ENCODE assay signal across 22 cellular contexts in the genomic region with DNA sequence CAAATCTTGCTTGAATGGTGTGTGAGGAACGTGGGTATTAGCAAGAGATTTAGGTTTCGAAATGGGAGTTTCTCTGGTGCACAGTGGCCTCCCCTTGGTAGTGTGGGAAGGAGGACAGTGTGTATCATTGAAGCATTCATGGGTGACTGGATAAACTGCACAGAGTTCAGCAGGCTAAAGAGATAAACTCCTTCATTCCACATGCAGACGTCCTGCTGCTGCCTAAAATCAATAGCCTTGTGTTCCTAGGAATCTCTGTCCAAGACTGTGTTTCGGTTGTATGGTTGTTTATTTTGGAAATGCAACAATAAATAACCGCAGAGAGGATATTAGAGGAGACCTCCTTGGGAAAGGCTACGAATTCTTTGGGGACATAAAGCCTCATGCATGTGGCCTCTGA.
DNase-seq lines count a peak whose midpoint lies in the region; ATAC-seq and TF ChIP-seq lines count a peak whose summit lies in the region.
"Had no signal": no experiment of that assay in that cellular context is flagged by ENCODE, and none has a peak within 500 bp of the region (broad histone marks: within the 10 kb centered on the region; RNA-seq: fewer than 3 reads in every experiment).

No MANE protein-coding gene starts in this region.

- H3K4me3 Mint-ChIP-seq in activated CD8-positive, alpha-beta T cell treated with anti-CD3 and anti-CD28 coated beads for 36 hours: no peak overlapping the region
- H3K4me3 Mint-ChIP-seq: activated T-cell treated with anti-CD3 and anti-CD28 coated beads, Interleukin-2, amount 50 U/mL, for 24 hours; HFFc6 had no signal

- H3K9me3 Mint-ChIP-seq in activated CD8-positive, alpha-beta T cell treated with anti-CD3 and anti-CD28 coated beads for 36 hours: no peaks in the 10 kb centered on the region
- H3K9me3 Mint-ChIP-seq: activated T-cell treated with anti-CD3 and anti-CD28 coated beads, Interleukin-2, amount 50 U/mL, for 24 hours; HFFc6 had no signal

- DNase-seq in heart right ventricle (no peak), pons (ENCODE audit: low spot score) (peak; percentile 13)
- no peak for DNase-seq in activated CD8-positive, alpha-beta T cell treated with anti-CD3 and anti-CD28 coated beads for 36 hours
- DNase-seq: activated CD4-positive, alpha-beta T cell treated with anti-CD3 and anti-CD28 coated beads for 1 hour; activated naive CD4-positive, alpha-beta T cell; activated T-cell treated with anti-CD3 and anti-CD28 coated beads, Interleukin-2, amount 50 U/mL, for 24 hours; DMS53; dorsolateral prefrontal cortex; HFFc6; hypothalamus; islet precursor cell; NCI-H1417; NCI-H510A treated with DMSO at 0.1 percent for 48 hours; nucleus accumbens; stimulated activated CD8-positive, alpha-beta memory T cell treated with anti-CD3 and anti-CD28 coated beads, Interleukin-4, amount 100 ng/mL, for 48 hours; transverse colon had no signal

- no peak overlapping the region; the same call in 1 of the 2 replicates for H3K27ac ChIP-seq in HUES6 (ENCODE audit: low read depth, low read length)
- H3K27ac ChIP-seq in VCaP: peak overlapping the region; percentile 73
- H3K27ac ChIP-seq in heart right ventricle: no peak overlapping the region
- H3K27ac ChIP-seq: cardiac muscle cell had no signal

- TF ChIP-seq CTCF in VCaP (conservative IDR thresholded peaks at IDR 0.05) (no peak), heart right ventricle (IDR thresholded peaks at IDR 0.05) (no peak)
- no peak for TF ChIP-seq CTCF in activated CD8-positive, alpha-beta T cell treated with anti-CD3 and anti-CD28 coated beads for 36 hours (IDR thresholded peaks at IDR 0.05)

- H3K4me1 Mint-ChIP-seq in activated CD8-positive, alpha-beta T cell treated with anti-CD3 and anti-CD28 coated beads for 36 hours (ENCODE audit: low read depth): no peaks in the 10 kb centered on the region

- CTCF ChIA-PET in activated CD8-positive, alpha-beta T cell treated with anti-CD3 and anti-CD28 coated beads for 36 hours (lab: Charles Lee): no interaction called here

- no peaks in the 10 kb centered on the region for H3K36me3 Mint-ChIP-seq in activated CD8-positive, alpha-beta T cell treated with anti-CD3 and anti-CD28 coated beads for 36 hours (ENCODE audit: low read depth)

- H3K27me3 ChIP-seq in HUES6 (ENCODE audit: control insufficient read depth, insufficient read depth, low read length) (peaks cover 91% of the 10 kb centered on the region), heart right ventricle (peaks cover 0 to 4% (median 0%) of the 10 kb centered on the region in 7 donors)
- H3K27me3 ChIP-seq: cardiac muscle cell, transverse colon had no signal

- peak overlapping the region; percentile 3 for H3K9ac ChIP-seq in HUES6 (ENCODE audit: low read length)

- WGBS in heart right ventricle, 2 donors: 37 to 43% methylated on average over 6 of the region's 6 CpGs

- ATAC-seq in heart right ventricle (peak in 7 of 8 donors; percentile 17 to 67 (median 46)), GM18511 (IDR thresholded peaks at IDR 0.05; ENCODE audit: unreplicated experiment) (no peak), HG03280 (IDR thresholded peaks at IDR 0.05; ENCODE audit: unreplicated experiment) (no peak)
- ATAC-seq in activated CD8-positive, alpha-beta T cell treated with anti-CD3 and anti-CD28 coated beads for 36 hours: no peak
- ATAC-seq: GM12878 had no signal

- H3K4me1 ChIP-seq in HUES6 (ENCODE audit: control insufficient read depth, insufficient read depth, low read length): peaks cover 31% of the 10 kb centered on the region
- H3K4me1 ChIP-seq in heart right ventricle: peaks cover 0 to 22% (median 12%) of the 10 kb centered on the region in 9 donors

- no peaks in the 10 kb centered on the region for H3K36me3 ChIP-seq in HUES6 (ENCODE audit: control insufficient read depth, insufficient read depth, low read length)
- H3K36me3 ChIP-seq in heart right ventricle: no peaks in the 10 kb centered on the region
- H3K36me3 ChIP-seq: cardiac muscle cell, transverse colon had no signal

- POLR2A ChIA-PET in activated CD8-positive, alpha-beta T cell treated with anti-CD3 and anti-CD28 coated beads for 36 hours (lab: Charles Lee): no interaction called here

- H3K4me3 ChIP-seq in HUES6 (ENCODE audit: low read depth, low read length): no peak overlapping the region
- H3K4me3 ChIP-seq in heart right ventricle: no peak overlapping the region
- H3K4me3 ChIP-seq: cardiac muscle cell, dorsolateral prefrontal cortex, GM12878, transverse colon had no signal

- no peak overlapping the region for H3K27ac Mint-ChIP-seq in activated CD8-positive, alpha-beta T cell treated with anti-CD3 and anti-CD28 coated beads for 36 hours
- H3K27ac Mint-ChIP-seq: activated T-cell treated with anti-CD3 and anti-CD28 coated beads, Interleukin-2, amount 50 U/mL, for 24 hours; HFFc6 had no signal

- intact Hi-C loops in heart right ventricle (cut with DNase I): loop anchor here in 1 of 10 donors (10.0 kb wide), 1 partner anchor 93 kb away; no protein-coding TSS in a partner anchor
- intact Hi-C loops in activated CD8-positive, alpha-beta T cell treated with anti-CD3 and anti-CD28 coated beads for 36 hours (cut with micrococcal nuclease): no loop called here

- H3K9me3 ChIP-seq in HUES6 (ENCODE audit: control insufficient read depth, insufficient read depth, low read depth, low read length) (no peaks in the 10 kb centered on the region), heart right ventricle (peaks cover 0 to 3% (median 0%) of the 10 kb centered on the region in 11 donors)
- H3K9me3 ChIP-seq: transverse colon had no signal

- H3K27me3 Mint-ChIP-seq in activated CD8-positive, alpha-beta T cell treated with anti-CD3 and anti-CD28 coated beads for 36 hours: peaks cover 13% of the 10 kb centered on the region

Comparison
In these comparisons a context has a peak if more than half of its experiments do, and no peak if none do; other contexts are left out.
1. ATAC-seq: peak in heart right ventricle (7 of 8); none in GM18511 (single experiment), activated CD8-positive, alpha-beta T cell treated with anti-CD3 and anti-CD28 coated beads for 36 hours (single experiment) and HG03280 (single experiment).